Comparison of ENCODE assay signal across 24 cellular contexts in the genomic region with DNA sequence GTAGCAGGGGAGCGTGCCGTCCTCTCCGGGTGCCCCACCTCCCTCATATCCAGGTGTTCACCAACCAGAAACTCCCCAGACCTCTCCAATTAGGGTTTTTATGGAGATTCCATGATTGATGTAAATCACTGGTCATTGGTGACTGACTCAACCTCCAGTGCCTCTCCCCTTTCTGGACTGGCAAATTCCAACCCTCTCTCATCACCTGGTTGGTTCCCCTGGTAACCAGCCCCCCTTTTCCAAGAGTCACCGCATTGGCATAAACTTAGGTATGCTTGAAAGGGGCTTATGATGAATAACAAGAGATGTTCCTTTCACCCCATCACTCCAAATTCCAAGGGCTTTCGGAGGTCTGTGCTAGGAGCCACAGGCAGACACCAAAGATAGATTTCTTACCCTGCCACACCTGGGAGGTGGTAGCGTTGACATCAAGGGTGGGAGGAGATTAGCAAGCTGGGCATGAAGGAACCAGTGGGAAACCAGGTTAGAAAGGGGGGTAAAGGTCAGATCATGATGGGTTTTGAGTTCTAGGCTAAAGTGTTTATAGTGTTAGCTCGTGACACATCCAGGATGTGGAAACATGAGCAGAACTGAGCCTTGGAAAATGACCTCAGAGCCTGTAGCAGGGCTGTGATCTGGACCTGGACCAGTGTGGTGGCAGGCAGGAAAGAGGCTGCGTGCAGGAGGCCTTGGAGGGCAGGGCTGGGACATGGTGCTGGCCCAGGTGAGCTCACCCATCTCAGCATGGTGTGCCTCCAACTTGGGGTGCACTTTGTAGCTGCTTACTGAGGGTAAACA. TPM values are rescaled to one million over a fixed set of nuclear protein-coding genes. Genes with fewer than 3 reads are reported as not detected.
A peak's percentile ranks its signal among the peaks of the same experiment; 100 is the strongest.
DNase-seq lines count a peak whose midpoint lies in the region; ATAC-seq, FAIRE-seq and TF ChIP-seq lines count a peak whose summit lies in the region.
"Had no signal": no experiment of that assay in that cellular context is flagged by ENCODE, and none has a peak within 500 bp of the region (broad histone marks: within the 10 kb centered on the region; RNA-seq: fewer than 3 reads in every experiment).

No MANE protein-coding gene starts in this region.

- TF ChIP-seq CTCF in PC-3 (conservative IDR thresholded peaks at IDR 0.05; ENCODE audit: low read depth, low read length): no peak
- TF ChIP-seq CTCF in bronchial epithelial cell (IDR thresholded peaks at IDR 0.05; ENCODE audit: insufficient read depth, low read length, severe bottlenecking): no peak

- H3K4me3 ChIP-seq in GM23248 (no peak overlapping the region), PC-3 (ENCODE audit: low read length) (no peak overlapping the region), bronchial epithelial cell (ENCODE audit: low read depth, low read length) (no peak overlapping the region)
- H3K4me3 ChIP-seq: adrenal gland, ovary, vagina had no signal

- H3K27ac Mint-ChIP-seq in naive B cell: peak overlapping the region; percentile 29 to 96 (median 78)
- H3K27ac Mint-ChIP-seq: activated T-helper 2 cell treated with anti-CD3 and anti-CD28 coated beads, Interferon-gamma antibody, Interleukin-2, Interleukin-4, amounts not matched to agents 10 μg/mL and 5 μg/mL and 100 μg/mL, durations not matched to agents 14 hours and 24 hours and 36 hours had no signal

- POLR2A ChIA-PET in PC-3 (lab: Charles Lee; ENCODE audit: unreplicated experiment): no interaction called here

- H3K27me3 ChIP-seq in GM23248 (replicated peaks; ENCODE audit: insufficient read depth) (no peaks in the 10 kb centered on the region; the same call in 1 of the 2 replicates), PC-3 (ENCODE audit: low read length) (no peaks in the 10 kb centered on the region), bronchial epithelial cell (ENCODE audit: control insufficient read depth, insufficient read depth, low read length) (no peaks in the 10 kb centered on the region)
- H3K27me3 ChIP-seq: adrenal gland, ovary, vagina had no signal

- H3K9me3 ChIP-seq in GM23248 (ENCODE audit: low read depth): no peaks in the 10 kb centered on the region
- no peaks in the 10 kb centered on the region for H3K9me3 ChIP-seq in PC-3 (ENCODE audit: low read length)
- H3K9me3 ChIP-seq: adrenal gland, ovary, vagina had no signal

- no peak for FAIRE-seq in bronchial epithelial cell (lab: Jason Lieb, UNC)
- FAIRE-seq: GM12892 had no signal

- intact Hi-C loops in PC-3 (cut with micrococcal nuclease): loop anchor here (5.0 kb wide), 1 partner anchor 42 kb away; no protein-coding TSS in a partner anchor

- no peak overlapping the region for H3K27ac ChIP-seq in GM23248
- peak overlapping the region; percentile 91 for H3K27ac ChIP-seq in PC-3 (ENCODE audit: low read length)
- H3K27ac ChIP-seq: adrenal gland, ovary, vagina had no signal

- 45 to 49% methylated on average over 8 of the region's 8 CpGs for WGBS in GM23248 (ENCODE audit: low coverage in 1 of 2, low lambda C conversion rate in 2 of 2, missing lambda C conversion rate in 2 of 2), 2 experiments

- H3K79me2 ChIP-seq in GM23248 (ENCODE audit: insufficient read depth) (no peaks in the 10 kb centered on the region), PC-3 (ENCODE audit: low read length) (no peaks in the 10 kb centered on the region)

- in situ Hi-C loops in GM23248 (cut with MboI): no loop called here

- no peak overlapping the region for H3K4me2 ChIP-seq in GM23248 (ENCODE audit: unreplicated experiment)
- H3K4me2 ChIP-seq in PC-3 (ENCODE audit: low read length): peak overlapping the region; percentile 37

- H3K9ac ChIP-seq in GM23248 (no peak overlapping the region), PC-3 (ENCODE audit: low read length) (peak overlapping the region; percentile 56; the same call in 1 of the 2 replicates)

- BruUV-seq in PC-3 (replicated peaks; lab: Mats Ljungman, UMichigan): no TSS peak

- no peaks in the 10 kb centered on the region for H3K4me1 ChIP-seq in GM23248 (ENCODE audit: insufficient read depth)
- peaks cover 16% of the 10 kb centered on the region for H3K4me1 ChIP-seq in PC-3 (ENCODE audit: insufficient read depth, low read length)

- H3K9me3 Mint-ChIP-seq in naive B cell: no peaks in the 10 kb centered on the region
- H3K9me3 Mint-ChIP-seq: activated T-helper 2 cell treated with anti-CD3 and anti-CD28 coated beads, Interferon-gamma antibody, Interleukin-2, Interleukin-4, amounts not matched to agents 10 μg/mL and 5 μg/mL and 100 μg/mL, durations not matched to agents 14 hours and 24 hours and 36 hours; IgD-negative memory B cell had no signal

- H3K4me1 Mint-ChIP-seq in naive B cell: peaks cover 70 to 84% (median 77%) of the 10 kb centered on the region in 3 donors

- peak overlapping the region in 1 of 8 donors; percentile 64 for H3K4me3 Mint-ChIP-seq in naive B cell
- H3K4me3 Mint-ChIP-seq: IgD-negative memory B cell had no signal

- DNase-seq in GM23248: peak; percentile 30
- DNase-seq in PC-3: peak; percentile 69
- DNase-seq in bronchial epithelial cell (ENCODE audit: low read depth): peak; percentile 33
- no peak for DNase-seq in naive B cell
- DNase-seq in DMS79 treated with DMSO at 0.1 percent for 48 hours (lab: John Stamatoyannopoulos, UW): no peak
- DNase-seq in AG20443 (ENCODE audit: low spot score): no peak
- DNase-seq: activated CD4-positive, alpha-beta T cell treated with anti-CD3 and anti-CD28 coated beads, Interleukin-2, amount 50 U/mL, for 48 hours; caudate nucleus; COR-L47; erythroblast; left ventricle myocardium superior; NCI-H1694; NCI-H2227 treated with DMSO at 0.1 percent for 48 hours; NK-92 treated with Interleukin-12 subunit alpha and Interleukin-12 subunit beta, amount 100 ng/mL, for 24 hours; ovary; stimulated activated CD4-positive, alpha-beta T cell treated with anti-CD3 and anti-CD28 coated beads, Interleukin-2, amount 100 ng/mL, for 24 hours; SW 1271 had no signal

- H3K36me3 ChIP-seq in GM23248 (ENCODE audit: low read depth) (no peaks in the 10 kb centered on the region), PC-3 (ENCODE audit: low read depth, low read length) (no peaks in the 10 kb centered on the region), bronchial epithelial cell (ENCODE audit: control insufficient read depth, insufficient read depth, low read length) (no peaks in the 10 kb centered on the region)
- H3K36me3 ChIP-seq: adrenal gland, ovary, vagina had no signal

- CTCF ChIA-PET in PC-3 (lab: Charles Lee): interaction anchor here (0.6 kb wide), 2 partner anchors 11 to 47 kb away, joined by 3 to 6 read pairs; no protein-coding TSS in a partner anchor

- ATAC-seq in PC-3 (peak; percentile 83), naive B cell (ENCODE audit: low read depth in 2 of 2) (no peak), GM18858 (IDR thresholded peaks at IDR 0.05; ENCODE audit: unreplicated experiment) (no peak)
- ATAC-seq: left ventricle myocardium superior had no signal

- H4K20me1 ChIP-seq in GM23248 (ENCODE audit: insufficient read depth) (no peaks in the 10 kb centered on the region), PC-3 (ENCODE audit: low read length) (no peaks in the 10 kb centered on the region)

- H3K9me2 ChIP-seq in GM23248 (ENCODE audit: insufficient read depth) (no peaks in the 10 kb centered on the region), PC-3 (replicated peaks; ENCODE audit: low read length) (no peaks in the 10 kb centered on the region)

- H2AFZ ChIP-seq in GM23248: no peak overlapping the region
- no peak overlapping the region for H2AFZ ChIP-seq in PC-3 (ENCODE audit: low read length)

- no peaks in the 10 kb centered on the region for H3K27me3 Mint-ChIP-seq in naive B cell
- H3K27me3 Mint-ChIP-seq: IgD-negative memory B cell had no signal

- H3F3A ChIP-seq in GM23248 (ENCODE audit: insufficient read depth) (no peaks in the 10 kb centered on the region), PC-3 (ENCODE audit: low read length, unreplicated experiment) (no peaks in the 10 kb centered on the region)

- H3K36me3 Mint-ChIP-seq in naive B cell: no peaks in the 10 kb centered on the region

RNA-seq across cellular contexts. Expression of a gene that starts 45.1 kb away (rescaled TPM):
- 0.13 and 0.22 TPM in 2 replicates for total RNA-seq in GM23248 (2014; rRNA removed; shearing (Covaris generic))
- polyA plus RNA-seq in GM23248 (2016; fragmentation: Nextera tagmentation; extraction: Ambion mirVana): 0.23 and 0.55 TPM in 2 replicates
- 1.3 and 2.1 TPM in 2 replicates for total RNA-seq in PC-3 (2014; rRNA removed)
- 1.8 and 7.6 TPM in 2 replicates for total RNA-seq in bronchial epithelial cell
- polyA plus RNA-seq in naive B cell (ENCODE audit: low read depth in 6 of 6): 10 to 100 TPM; 12.2 to 54.1 (median 35.6) TPM
- total RNA-seq: RPMI7951 had no signal

Comparison
In these comparisons a context has a peak if more than half of its experiments do, and no peak if none do; other contexts are left out.
1. DNase-seq: peak in GM23248 (single experiment), PC-3 (single experiment) and bronchial epithelial cell (single experiment); none in naive B cell (single experiment), DMS79 treated with DMSO at 0.1 percent for 48 hours (single experiment) and AG20443 (single experiment).